9 cellular contexts compared by ENCODE assay signal in the genomic region with DNA sequence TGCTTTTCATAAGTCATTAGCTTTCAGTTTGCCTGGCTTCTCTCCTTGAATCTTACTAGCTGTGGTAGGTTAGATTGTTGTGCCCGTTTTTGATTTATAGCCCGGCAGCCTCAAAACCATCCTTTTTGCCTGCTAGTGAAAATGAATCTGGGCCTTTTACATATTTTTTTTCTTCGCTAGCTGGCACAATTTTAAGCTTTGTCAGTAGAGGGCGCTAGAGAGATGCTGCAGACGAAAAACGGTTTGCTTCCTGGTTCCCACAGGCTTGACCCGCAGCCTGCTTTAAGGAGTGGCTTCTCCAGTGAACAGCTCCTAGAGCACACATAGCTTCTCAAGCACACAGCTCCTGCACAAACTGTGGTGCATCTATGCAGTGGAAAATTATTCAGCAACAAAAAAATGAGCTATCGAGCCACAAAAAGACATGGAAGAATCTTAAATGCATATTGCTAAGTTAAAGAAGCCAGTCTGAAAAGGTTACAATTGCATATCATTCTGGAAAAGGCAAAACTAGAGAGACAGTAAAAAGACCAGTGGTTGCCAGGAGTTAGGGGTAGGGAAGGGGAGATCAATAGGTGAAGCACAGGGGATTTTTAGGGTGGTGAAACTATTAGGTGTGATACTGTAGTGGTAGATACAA. TPM values are rescaled to one million over a fixed set of nuclear protein-coding genes. Genes with fewer than 3 reads are reported as not detected.
DNase-seq lines count a peak whose midpoint lies in the region; ATAC-seq, FAIRE-seq and TF ChIP-seq lines count a peak whose summit lies in the region.
"Had no signal": no experiment of that assay in that cellular context is flagged by ENCODE, and none has a peak within 500 bp of the region (broad histone marks: within the 10 kb centered on the region; RNA-seq: fewer than 3 reads in every experiment).

No MANE protein-coding gene starts in this region.

- no peaks in the 10 kb centered on the region for H3K27me3 ChIP-seq in heart left ventricle
- H3K27me3 ChIP-seq in testis: no peaks in the 10 kb centered on the region

- no peak overlapping the region for H3K4me3 ChIP-seq in heart left ventricle
- H3K4me3 ChIP-seq in NB4 (ENCODE audit: low read depth, low read length): no peak overlapping the region
- H3K4me3 ChIP-seq in epithelial cell of esophagus (ENCODE audit: low read length): no peak overlapping the region
- H3K4me3 ChIP-seq in testis: no peak overlapping the region

- no peak for FAIRE-seq in GM19239 (lab: Jason Lieb, UNC)

- DNase-seq in heart left ventricle: no peak
- DNase-seq in cardiac septum (ENCODE audit: low spot score): no peak
- DNase-seq in NB4 (ENCODE audit: low read depth): peak; percentile 65
- peak; percentile 27 for DNase-seq in epithelial cell of esophagus (ENCODE audit: low read depth)
- peak; percentile 45 for DNase-seq in testis
- no peak for DNase-seq in D341Med (ENCODE audit: low spot score)
- no peak for DNase-seq in GM19239 (ENCODE audit: insufficient read length, low spot score)
- DNase-seq in DMS153 treated with DMSO at 0.1 percent for 48 hours (lab: John Stamatoyannopoulos, UW; ENCODE audit: unreplicated experiment): no peak
- DNase-seq: activated naive CD8-positive, alpha-beta T cell treated with anti-CD3 and anti-CD28 coated beads, Interleukin-2, amount 50 U/mL, for 24 hours had no signal

- H3K9me3 ChIP-seq in heart left ventricle (peaks cover 0 to 12% (median 5%) of the 10 kb centered on the region in 12 donors), testis (no peaks in the 10 kb centered on the region)

- peaks cover 0 to 17% (median 0%) of the 10 kb centered on the region in 12 donors for H3K4me1 ChIP-seq in heart left ventricle
- peaks cover 4% of the 10 kb centered on the region for H3K4me1 ChIP-seq in testis

- ATAC-seq in heart left ventricle: no peak
- ATAC-seq: activated naive CD8-positive, alpha-beta T cell treated with anti-CD3 and anti-CD28 coated beads, Interleukin-2, amount 50 U/mL, for 24 hours had no signal

- H3K36me3 ChIP-seq in heart left ventricle (no peaks in the 10 kb centered on the region), testis (ENCODE audit: low read depth, missing control alignments) (no peaks in the 10 kb centered on the region)

- no peak for TF ChIP-seq POLR2A in heart left ventricle (IDR thresholded peaks at IDR 0.05)
- TF ChIP-seq POLR2A in NB4 (IDR thresholded peaks at IDR 0.05; ENCODE audit: extremely low read depth, insufficient read length): no peak
- no peak for TF ChIP-seq POLR2A in testis (IDR thresholded peaks at IDR 0.05)

- TF ChIP-seq CTCF in heart left ventricle (IDR thresholded peaks at IDR 0.05) (peak in 11 of 12 donors; percentile 11 to 46 (median 29)), NB4 (IDR thresholded peaks at IDR 0.05; ENCODE audit: low read depth, low read length) (peak; percentile 54), epithelial cell of esophagus (IDR thresholded peaks at IDR 0.05; ENCODE audit: insufficient read depth, low read depth, low read length, missing control alignments) (peak; percentile 53), testis (IDR thresholded peaks at IDR 0.05) (peak in 2 of 3 experiments; percentile 50 to 51)

- no peak overlapping the region for H3K27ac ChIP-seq in heart left ventricle
- no peak overlapping the region for H3K27ac ChIP-seq in testis

- intact Hi-C loops in heart left ventricle (cut with DNase I): loop anchor here in 2 of 10 donors (10.0 kb wide), 1 partner anchor 283 kb away; a partner anchor contains a TSS
- intact Hi-C loops in cardiac septum (cut with DNase I): loop anchor here (5.0 kb wide), 1 partner anchor 169 kb away; no protein-coding TSS in a partner anchor
- intact Hi-C loops in testis (cut with DNase I; ENCODE audit: low total_unique reads): loop anchor here (10.0 kb wide), 1 partner anchor 183 kb away; no protein-coding TSS in a partner anchor

- WGBS in heart left ventricle, 4 donors: 56 to 64% (median 60%) methylated on average over 8 of the region's 8 CpGs
- WGBS in testis, 2 donors: 44 to 47% methylated on average over 8 of the region's 8 CpGs

RNA-seq across cellular contexts. Expression of a gene that starts 47.9 kb away (rescaled TPM):
- total RNA-seq in heart left ventricle (10 to 100 TPM; 12.6 to 20.4 (median 15.8) TPM), cardiac septum (18.7 TPM), testis (10 to 100 TPM; 15.7 to 24.3 TPM)
- polyA plus RNA-seq in heart left ventricle (10 to 100 TPM in 1 of 2 donors, 1 to 10 TPM in 1; 8.7 to 14.6 TPM), testis (ENCODE audit: insufficient read depth, low read depth, low replicate concordance) (20.2 TPM)

Comparison
In these comparisons a context has a peak if more than half of its experiments do, and no peak if none do; other contexts are left out.
1. DNase-seq: peak in NB4 (single experiment), epithelial cell of esophagus (single experiment) and testis (single experiment); none in heart left ventricle (0 of 5), cardiac septum (single experiment), D341Med (single experiment), GM19239 (single experiment) and DMS153 treated with DMSO at 0.1 percent for 48 hours (single experiment).
2. Peak in every context shown above with its lines, with median percentiles within 50 percentile points of each other: CTCF ChIP-seq.